Comparison of ENCODE assay signal across 8 cellular contexts in the genomic region with DNA sequence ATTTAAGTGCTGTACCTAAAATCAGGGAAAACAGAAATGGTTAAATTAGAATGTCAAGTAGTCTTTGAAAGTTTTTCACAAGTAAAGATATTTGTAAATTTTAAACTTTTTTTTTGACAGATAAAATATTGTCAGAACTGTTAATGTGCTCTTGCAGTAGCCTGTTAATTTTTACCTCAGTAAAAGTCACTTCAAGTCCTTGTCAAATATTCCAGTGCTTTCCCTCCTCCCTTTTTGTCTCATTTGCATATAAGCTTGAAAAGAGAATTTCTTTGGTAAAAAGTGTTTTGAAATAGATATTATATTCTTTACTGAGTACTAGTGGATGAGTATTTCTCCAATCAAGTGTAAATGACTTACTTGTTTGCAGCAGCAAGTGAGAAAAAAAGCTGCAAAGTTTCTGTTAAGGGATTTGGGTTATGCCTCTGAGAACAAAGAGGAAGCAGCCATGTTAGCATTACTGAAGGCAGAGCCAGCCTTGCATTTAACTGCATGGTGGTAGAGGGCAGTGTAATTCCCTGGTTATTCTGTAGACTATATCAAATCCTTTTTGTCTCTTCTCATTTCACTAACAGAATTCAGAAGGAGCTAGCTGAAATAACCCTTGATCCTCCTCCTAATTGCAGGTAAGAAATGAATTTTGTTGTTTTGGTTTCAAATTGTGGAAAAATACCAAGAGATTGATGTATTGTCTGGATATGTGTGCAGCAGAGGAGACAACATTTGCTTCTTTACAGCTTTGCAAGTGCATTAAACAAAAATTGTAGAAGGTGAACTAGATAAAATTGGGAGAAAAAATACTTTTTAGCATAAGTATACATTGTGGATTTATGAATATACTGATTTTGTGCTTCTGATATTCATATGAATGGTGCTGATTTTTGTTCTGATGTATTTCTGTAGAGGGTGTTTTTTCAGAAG. TPM values are rescaled to one million over a fixed set of nuclear protein-coding genes. Genes with fewer than 3 reads are reported as not detected.
A peak's percentile ranks its signal among the peaks of the same experiment; 100 is the strongest.
DNase-seq lines count a peak whose midpoint lies in the region; ATAC-seq and TF ChIP-seq lines count a peak whose summit lies in the region.

No MANE protein-coding gene starts in this region.

- no peak overlapping the region for H3K27ac Mint-ChIP-seq in T-helper 2 cell treated with Interferon-gamma antibody and Interleukin-4, amounts not matched to agents 5 μg/mL and 100 μg/mL, for 36 hours

- H3K4me1 Mint-ChIP-seq in T-helper 2 cell treated with Interferon-gamma antibody and Interleukin-4, amounts not matched to agents 5 μg/mL and 100 μg/mL, for 36 hours (ENCODE audit: low read depth) = peaks cover 38% of the 10 kb centered on the region

- H3K4me1 ChIP-seq in osteoblast (ENCODE audit: insufficient read depth, low read length) (peaks cover 35% of the 10 kb centered on the region), sigmoid colon (peaks cover 0 to 53% (median 22%) of the 10 kb centered on the region in 4 donors)

- H3K36me3 ChIP-seq in osteoblast (ENCODE audit: insufficient read depth, low read length) (peaks cover 3% of the 10 kb centered on the region), sigmoid colon (no peaks in the 10 kb centered on the region)

- H3K4me3 ChIP-seq in fibroblast of mammary gland (ENCODE audit: control insufficient read depth, low read depth, low read length) (peak overlapping the region; percentile 23), osteoblast (ENCODE audit: insufficient read depth, low read length) (peak overlapping the region; percentile 53), sigmoid colon (peak overlapping the region in 1 of 4 donors; percentile 8)

- ATAC-seq in GM18505 (IDR thresholded peaks at IDR 0.05; ENCODE audit: unreplicated experiment) (peak; percentile 30), HG02885 (IDR thresholded peaks at IDR 0.05; ENCODE audit: poor library complexity, unreplicated experiment) (peak; percentile 38)

- H3K4me3 Mint-ChIP-seq in T-helper 2 cell treated with Interferon-gamma antibody and Interleukin-4, amounts not matched to agents 5 μg/mL and 100 μg/mL, for 36 hours = peak overlapping the region; percentile 6

- H3K27me3 Mint-ChIP-seq in T-helper 2 cell treated with Interferon-gamma antibody and Interleukin-4, amounts not matched to agents 5 μg/mL and 100 μg/mL, for 36 hours (ENCODE audit: low read depth) = peaks cover 13% of the 10 kb centered on the region

- H3K36me3 Mint-ChIP-seq in T-helper 2 cell treated with Interferon-gamma antibody and Interleukin-4, amounts not matched to agents 5 μg/mL and 100 μg/mL, for 36 hours (ENCODE audit: low read depth) = peaks cover 14% of the 10 kb centered on the region

- peak overlapping the region; percentile 61 for H3K27ac ChIP-seq in osteoblast (ENCODE audit: low read depth, low read length)
- no peak overlapping the region for H3K27ac ChIP-seq in sigmoid colon

- H3K9me3 Mint-ChIP-seq in T-helper 2 cell treated with Interferon-gamma antibody and Interleukin-4, amounts not matched to agents 5 μg/mL and 100 μg/mL, for 36 hours = no peaks in the 10 kb centered on the region

- H4K20me1 ChIP-seq in osteoblast (ENCODE audit: insufficient read depth, low read length) = peaks cover 6% of the 10 kb centered on the region

- H3K79me2 ChIP-seq in osteoblast (ENCODE audit: insufficient read depth, low read length) = peaks cover 74% of the 10 kb centered on the region

- TF ChIP-seq CTCF in fibroblast of mammary gland (conservative IDR thresholded peaks at IDR 0.05; ENCODE audit: control insufficient read depth, insufficient read depth, low read depth, low read length) = peak; percentile 43
- peak; percentile 46 for TF ChIP-seq CTCF in osteoblast (IDR thresholded peaks at IDR 0.05; ENCODE audit: extremely low read depth, low read depth, low read length)
- peak in 1 of 4 experiments; percentile 9 for TF ChIP-seq CTCF in sigmoid colon (IDR thresholded peaks at IDR 0.05)

- H3K4me2 ChIP-seq in osteoblast (ENCODE audit: insufficient read depth, low read length) = peak overlapping the region; percentile 91

- peak overlapping the region; percentile 76 for H2AFZ ChIP-seq in osteoblast (ENCODE audit: low read length)

- peak; percentile 61 for DNase-seq in CD1c-positive myeloid dendritic cell (ENCODE audit: extremely low spot score)
- peak; percentile 30 for DNase-seq in NCI-H146 treated with DMSO at 0.1 percent for 48 hours (lab: John Stamatoyannopoulos, UW; ENCODE audit: unreplicated experiment)
- no peak for DNase-seq in T-helper 2 cell treated with Interferon-gamma antibody and Interleukin-4, amounts not matched to agents 5 μg/mL and 100 μg/mL, for 36 hours (ENCODE audit: low spot score)
- peak; percentile 68 for DNase-seq in fibroblast of mammary gland (ENCODE audit: low read depth)
- peak; percentile 80 for DNase-seq in osteoblast (ENCODE audit: insufficient read length, low spot score, missing footprints)
- DNase-seq in sigmoid colon = no peak

- H3K27me3 ChIP-seq in osteoblast (ENCODE audit: insufficient read depth, low read length) = no peaks in the 10 kb centered on the region
- no peaks in the 10 kb centered on the region for H3K27me3 ChIP-seq in sigmoid colon

- H3K9me3 ChIP-seq in osteoblast (ENCODE audit: low read depth, low read length) (no peaks in the 10 kb centered on the region), sigmoid colon (no peaks in the 10 kb centered on the region)

- no peak for TF ChIP-seq POLR2A in GM18505 (IDR thresholded peaks at IDR 0.05; ENCODE audit: borderline replicate concordance, extremely low read depth, insufficient read depth, insufficient read length)
- no peak for TF ChIP-seq POLR2A in sigmoid colon (IDR thresholded peaks at IDR 0.05)

- TF ChIP-seq EP300 in sigmoid colon (IDR thresholded peaks at IDR 0.05) = no peak

- intact Hi-C loops in sigmoid colon (cut with DNase I) = loop anchor here (10.0 kb wide), 2 partner anchors 619 to 911 kb away; partner anchors contain the start of gene ITPRID2

RNA-seq across cellular contexts. Expression of gene UBE2E3, which starts 3.3 kb away (rescaled TPM):
- total RNA-seq in osteoblast (58.3 and 71.9 TPM in 2 replicates), sigmoid colon (10 to 100 TPM; 37.5 to 64.7 (median 47.8) TPM)
- 100 to 1,000 TPM in 1 of 3 donors, 10 to 100 TPM in 2; 48.2 to 108 (median 70.1) TPM for polyA plus RNA-seq in sigmoid colon

Comparison
In these comparisons a context has a peak if more than half of its experiments do, and no peak if none do; other contexts are left out.
1. DNase-seq: peak in CD1c-positive myeloid dendritic cell (single experiment), NCI-H146 treated with DMSO at 0.1 percent for 48 hours (single experiment), fibroblast of mammary gland (single experiment) and osteoblast (single experiment); none in T-helper 2 cell treated with Interferon-gamma antibody and Interleukin-4, amounts not matched to agents 5 μg/mL and 100 μg/mL, for 36 hours (single experiment) and sigmoid colon (single experiment).